In genomic region chrX:41386222-41386990, GRCh38 we compare ENCODE assay signal across 23 cellular contexts. TPM values are rescaled to one million over a fixed set of nuclear protein-coding genes. Genes with fewer than 3 reads are reported as not detected.
DNase-seq lines count a peak whose midpoint lies in the region; ATAC-seq and TF ChIP-seq lines count a peak whose summit lies in the region.
"Had no signal": no experiment of that assay in that cellular context is flagged by ENCODE, and none has a peak within 500 bp of the region (broad histone marks: within the 10 kb centered on the region; RNA-seq: fewer than 3 reads in every experiment).

No MANE protein-coding gene starts in this region.

- POLR2A ChIA-PET in activated CD4-positive, alpha-beta T cell treated with anti-CD3 and anti-CD28 coated beads for 36 hours (lab: Charles Lee), result interaction anchor here (1.0 kb wide), 1 partner anchor 51 kb away, joined by 7 read pairs; no protein-coding TSS in a partner anchor

- TF ChIP-seq POLR2A in thyroid gland (IDR thresholded peaks at IDR 0.05), result no peak

- H4K20me1 ChIP-seq in GM23338 (replicated peaks; ENCODE audit: insufficient read depth), result no peaks in the 10 kb centered on the region

- H3K79me2 ChIP-seq in GM23338 (replicated peaks; ENCODE audit: insufficient read depth), result no peaks in the 10 kb centered on the region

- TF ChIP-seq CTCF in GM23338 (conservative IDR thresholded peaks at IDR 0.05; ENCODE audit: low read depth in 2 of 2) (no peak), thyroid gland (IDR thresholded peaks at IDR 0.05) (no peak)

- peak overlapping the region; percentile 92 for H3K27ac ChIP-seq in GM23338 (ENCODE audit: low read depth)
- no peak overlapping the region for H3K27ac ChIP-seq in thyroid gland
- H3K27ac ChIP-seq: 22Rv1, gastrocnemius medialis, ovary, right lobe of liver, upper lobe of left lung had no signal

- H3K4me1 ChIP-seq in GM23338 (ENCODE audit: insufficient read depth) (peaks cover 6% of the 10 kb centered on the region; the same call in 1 of the 2 replicates), thyroid gland (no peaks in the 10 kb centered on the region)
- H3K4me1 ChIP-seq: BE2C, gastrocnemius medialis had no signal

- H3K27ac Mint-ChIP-seq in activated CD4-positive, alpha-beta T cell treated with anti-CD3 and anti-CD28 coated beads for 36 hours, result peak overlapping the region; percentile 63
- H3K27ac Mint-ChIP-seq in GM23338, result peak overlapping the region; percentile 91
- H3K27ac Mint-ChIP-seq in activated T-helper 17 cell treated with anti-CD3 and anti-CD28 coated beads, Interleukin-2, amount 50 U/mL, for 72 hours, result no peak overlapping the region
- H3K27ac Mint-ChIP-seq: natural killer cell; stimulated activated naive CD8-positive, alpha-beta T cell treated with anti-CD3 and anti-CD28 coated beads, Interleukin-15, amount 100 ng/mL, for 72 hours had no signal

- CTCF ChIA-PET in activated CD4-positive, alpha-beta T cell treated with anti-CD3 and anti-CD28 coated beads for 36 hours (lab: Charles Lee), result no interaction called here

- H3K9me2 ChIP-seq in GM23338 (ENCODE audit: insufficient read depth), result no peaks in the 10 kb centered on the region

- H3K4me3 Mint-ChIP-seq in activated CD4-positive, alpha-beta T cell treated with anti-CD3 and anti-CD28 coated beads for 36 hours, result no peak overlapping the region
- H3K4me3 Mint-ChIP-seq in GM23338, result no peak overlapping the region
- H3K4me3 Mint-ChIP-seq in activated T-helper 17 cell treated with anti-CD3 and anti-CD28 coated beads, Interleukin-2, amount 50 U/mL, for 72 hours, result no peak overlapping the region
- H3K4me3 Mint-ChIP-seq: natural killer cell; stimulated activated naive CD8-positive, alpha-beta T cell treated with anti-CD3 and anti-CD28 coated beads, Interleukin-15, amount 100 ng/mL, for 72 hours had no signal

- H3K27me3 Mint-ChIP-seq in activated CD4-positive, alpha-beta T cell treated with anti-CD3 and anti-CD28 coated beads for 36 hours, result no peaks in the 10 kb centered on the region
- peaks cover 6% of the 10 kb centered on the region for H3K27me3 Mint-ChIP-seq in GM23338 (ENCODE audit: insufficient read depth, low read depth, poor library complexity)
- H3K27me3 Mint-ChIP-seq in activated T-helper 17 cell treated with anti-CD3 and anti-CD28 coated beads, Interleukin-2, amount 50 U/mL, for 72 hours, result no peaks in the 10 kb centered on the region
- H3K27me3 Mint-ChIP-seq: stimulated activated naive CD8-positive, alpha-beta T cell treated with anti-CD3 and anti-CD28 coated beads, Interleukin-15, amount 100 ng/mL, for 72 hours had no signal

- no peaks in the 10 kb centered on the region for H3K9me3 Mint-ChIP-seq in activated CD4-positive, alpha-beta T cell treated with anti-CD3 and anti-CD28 coated beads for 36 hours (ENCODE audit: low read depth)
- peaks cover 7% of the 10 kb centered on the region; the same call in 1 of the 3 replicates for H3K9me3 Mint-ChIP-seq in GM23338
- no peaks in the 10 kb centered on the region for H3K9me3 Mint-ChIP-seq in activated T-helper 17 cell treated with anti-CD3 and anti-CD28 coated beads, Interleukin-2, amount 50 U/mL, for 72 hours
- H3K9me3 Mint-ChIP-seq: natural killer cell; stimulated activated naive CD8-positive, alpha-beta T cell treated with anti-CD3 and anti-CD28 coated beads, Interleukin-15, amount 100 ng/mL, for 72 hours had no signal

- H3K9me3 ChIP-seq in MG63 (no peaks in the 10 kb centered on the region), thyroid gland (no peaks in the 10 kb centered on the region)
- H3K9me3 ChIP-seq: BE2C, gastrocnemius medialis, ovary, right lobe of liver, upper lobe of left lung had no signal

- no peaks in the 10 kb centered on the region for H3K27me3 ChIP-seq in GM23338 (ENCODE audit: insufficient read depth)
- no peaks in the 10 kb centered on the region for H3K27me3 ChIP-seq in MG63
- H3K27me3 ChIP-seq in thyroid gland, result no peaks in the 10 kb centered on the region
- H3K27me3 ChIP-seq: BE2C, ovary, right lobe of liver, upper lobe of left lung had no signal

- H3K4me3 ChIP-seq in GM23338 (no peak overlapping the region), MG63 (no peak overlapping the region), thyroid gland (replicated peaks in 1 of 3) (no peak overlapping the region)
- H3K4me3 ChIP-seq: gastrocnemius medialis, ovary, right lobe of liver, upper lobe of left lung had no signal

- in situ Hi-C loops in KBM-7 (cut with MboI; ENCODE audit: low pct_unique_long_range_greater_than_20kb, low sequenced_read_pairs), result no loop called here

- H3K36me3 Mint-ChIP-seq in activated CD4-positive, alpha-beta T cell treated with anti-CD3 and anti-CD28 coated beads for 36 hours (ENCODE audit: low read depth), result no peaks in the 10 kb centered on the region
- no peaks in the 10 kb centered on the region for H3K36me3 Mint-ChIP-seq in GM23338 (ENCODE audit: low read depth)
- H3K36me3 Mint-ChIP-seq in activated T-helper 17 cell treated with anti-CD3 and anti-CD28 coated beads, Interleukin-2, amount 50 U/mL, for 72 hours (ENCODE audit: low read depth), result no peaks in the 10 kb centered on the region
- H3K36me3 Mint-ChIP-seq: natural killer cell had no signal

- peak overlapping the region; percentile 21; the same call in 1 of the 2 replicates for H3K4me2 ChIP-seq in GM23338

- H3K4me1 Mint-ChIP-seq in activated CD4-positive, alpha-beta T cell treated with anti-CD3 and anti-CD28 coated beads for 36 hours, result peaks cover 33% of the 10 kb centered on the region
- H3K4me1 Mint-ChIP-seq in GM23338, result peaks cover 33% of the 10 kb centered on the region
- H3K4me1 Mint-ChIP-seq in activated T-helper 17 cell treated with anti-CD3 and anti-CD28 coated beads, Interleukin-2, amount 50 U/mL, for 72 hours, result peaks cover 4% of the 10 kb centered on the region

- H3K36me3 ChIP-seq in GM23338 (ENCODE audit: insufficient read depth) (no peaks in the 10 kb centered on the region), MG63 (no peaks in the 10 kb centered on the region), thyroid gland (no peaks in the 10 kb centered on the region)
- H3K36me3 ChIP-seq: BE2C, gastrocnemius medialis, ovary, right lobe of liver, upper lobe of left lung had no signal

- H2AFZ ChIP-seq in GM23338, result no peak overlapping the region

- 88 to 92% methylated on average over 8 of the region's 8 CpGs for WGBS in thyroid gland, 2 donors

- ATAC-seq in activated CD4-positive, alpha-beta T cell treated with anti-CD3 and anti-CD28 coated beads for 36 hours, result peak; percentile 54
- ATAC-seq in GM23338, result peak; percentile 45
- peak; percentile 65 for ATAC-seq in activated T-helper 17 cell treated with anti-CD3 and anti-CD28 coated beads, Interleukin-2, amount 50 U/mL, for 72 hours (replicated peaks)
- ATAC-seq: gastrocnemius medialis; natural killer cell; right lobe of liver; stimulated activated naive CD8-positive, alpha-beta T cell treated with anti-CD3 and anti-CD28 coated beads, Interleukin-15, amount 100 ng/mL, for 72 hours had no signal

- peak; percentile 53 for DNase-seq in activated CD4-positive, alpha-beta T cell treated with anti-CD3 and anti-CD28 coated beads for 36 hours
- no peak for DNase-seq in activated CD4-positive, alpha-beta T cell treated with anti-CD3 and anti-CD28 coated beads for 4 hours
- peak; percentile 44 for DNase-seq in GM23338 (ENCODE audit: low spot score)
- DNase-seq in inferior parietal cortex (ENCODE audit: extremely low spot score), result peak; percentile 6
- no peak for DNase-seq in MG63
- DNase-seq in KBM-7, result no peak
- no peak for DNase-seq in thyroid gland
- DNase-seq: activated CD4-positive, CD25-positive, alpha-beta regulatory T cell treated with anti-CD3 and anti-CD28 coated beads, Interleukin-2, amount 50 U/mL, for 72 hours; activated gamma-delta T cell treated with Interleukin-2 at 50 U/mL for 16 hours; BE2C; central memory CD4-positive, alpha-beta T cell; gastrocnemius medialis; MM.1S; natural killer cell; NCI-H1436 treated with DMSO at 0.1 percent for 48 hours; NCI-H2171; NCI-H69; ovary; stimulated activated naive CD8-positive, alpha-beta T cell treated with anti-CD3 and anti-CD28 coated beads, Interleukin-15, amount 100 ng/mL, for 72 hours; upper lobe of left lung had no signal

- 0 out of 2 replicates have a peak, but pooled peaks cover 4% of the 10 kb centered on the region for H3F3A ChIP-seq in GM23338 (replicated peaks; ENCODE audit: low read depth)

- intact Hi-C loops in activated CD4-positive, alpha-beta T cell treated with anti-CD3 and anti-CD28 coated beads for 36 hours (cut with DNase I, micrococcal nuclease), result loop anchor here (1.0 to 5.0 kb wide), 2 partner anchors 34 to 56 kb away; no protein-coding TSS in a partner anchor
- intact Hi-C loops in thyroid gland (cut with DNase I), result no loop called here

RNA-seq across cellular contexts. Expression of gene DDX3X, which starts 52.4 kb away (rescaled TPM):
- 100 to 1,000 TPM; 118 to 207 TPM for total RNA-seq in activated CD4-positive, alpha-beta T cell treated with anti-CD3 and anti-CD28 coated beads for 36 hours
- 239 and 272 TPM in 2 replicates for total RNA-seq in GM23338 (2014; rRNA removed; shearing (Covaris generic))
- polyA plus RNA-seq in GM23338 (2016; fragmentation: Nextera tagmentation; extraction: Ambion mirVana), result 55.6 and 68.1 TPM in 2 replicates
- total RNA-seq in activated T-helper 17 cell treated with anti-CD3 and anti-CD28 coated beads, Interleukin-2, amount 50 U/mL, for 72 hours, result 100 to 1,000 TPM; 226 to 303 TPM
- total RNA-seq in MG63 (2014; rRNA removed; shearing (Covaris generic); ENCODE audit: low replicate concordance), result 94.9 and 143 TPM in 2 replicates
- 100 to 1,000 TPM; 208 to 295 (median 278) TPM for total RNA-seq in thyroid gland

Comparison
In these comparisons a context has a peak if more than half of its experiments do, and no peak if none do; other contexts are left out.
1. DNase-seq: peak in activated CD4-positive, alpha-beta T cell treated with anti-CD3 and anti-CD28 coated beads for 36 hours (single experiment), GM23338 (single experiment) and inferior parietal cortex (single experiment); none in activated CD4-positive, alpha-beta T cell treated with anti-CD3 and anti-CD28 coated beads for 4 hours (0 of 2), MG63 (single experiment), KBM-7 (single experiment) and thyroid gland (0 of 2).
2. Peak in every context shown above with its lines, with median percentiles within 50 percentile points of each other: ATAC-seq.